Comparison of ENCODE assay signal across 19 cellular contexts in genomic region chr2:227856697-227857096, GRCh38. TPM values are rescaled to one million over a fixed set of nuclear protein-coding genes. Genes with fewer than 3 reads are reported as not detected.
"Had no signal": no experiment of that assay in that cellular context is flagged by ENCODE, and none has a peak within 500 bp of the region (broad histone marks: within the 10 kb centered on the region; RNA-seq: fewer than 3 reads in every experiment).

No MANE protein-coding gene starts in this region.

- H3K36me3 ChIP-seq: esophagus muscularis mucosa, heart left ventricle, sigmoid colon had no signal

- H3K9me3 Mint-ChIP-seq: effector memory CD8-positive, alpha-beta T cell; nephron progenitor cell had no signal

- H3K27ac ChIP-seq: epithelial cell of prostate, esophagus muscularis mucosa, heart left ventricle, psoas muscle, sigmoid colon had no signal

- FAIRE-seq: frontal cortex had no signal

- DNase-seq: effector memory CD8-positive, alpha-beta T cell; heart left ventricle; hippocampal formation; kidney glomerular epithelial cell; naive thymus-derived CD4-positive, alpha-beta T cell; nephron progenitor cell; psoas muscle; sigmoid colon; stimulated activated CD4-positive, alpha-beta T cell treated with anti-CD3 and anti-CD28 coated beads, Interleukin-2, amount 100 ng/mL, for 48 hours; stimulated activated naive CD4-positive, alpha-beta T cell treated with Interleukin-2 at 50 U/mL for 16 hours; trophoblast cell had no signal

- H3K4me2 ChIP-seq: smooth muscle cell had no signal

- H3K27ac Mint-ChIP-seq: effector memory CD8-positive, alpha-beta T cell; naive thymus-derived CD4-positive, alpha-beta T cell; nephron progenitor cell had no signal

- H3K4me3 ChIP-seq: esophagus muscularis mucosa, heart left ventricle, psoas muscle, sigmoid colon, smooth muscle cell had no signal

- H3K27me3 ChIP-seq: esophagus muscularis mucosa, sigmoid colon had no signal

- H3K27me3 Mint-ChIP-seq: effector memory CD8-positive, alpha-beta T cell had no signal

- H3K4me3 Mint-ChIP-seq: effector memory CD8-positive, alpha-beta T cell; naive thymus-derived CD4-positive, alpha-beta T cell; nephron progenitor cell had no signal

- H3K36me3 Mint-ChIP-seq: naive thymus-derived CD4-positive, alpha-beta T cell had no signal

- H3K9me3 ChIP-seq: esophagus muscularis mucosa, heart left ventricle, psoas muscle, sigmoid colon had no signal

- H3K4me1 ChIP-seq: psoas muscle had no signal

- ATAC-seq: effector memory CD8-positive, alpha-beta T cell; heart left ventricle; naive thymus-derived CD4-positive, alpha-beta T cell; psoas muscle had no signal

- H3K4me1 Mint-ChIP-seq: naive thymus-derived CD4-positive, alpha-beta T cell had no signal

RNA-seq across cellular contexts. Expression of gene DAW1, which starts 14.7 kb away (rescaled TPM):
- total RNA-seq: liver; mesenteric fat pad; mononuclear cell; naive thymus-derived CD4-positive, alpha-beta T cell; psoas muscle; sigmoid colon; smooth muscle cell had no signal

RNA-seq across cellular contexts. Expression of gene CCL20, which starts 43.1 kb away (rescaled TPM):
- total RNA-seq: frontal cortex, urinary bladder had no signal
